ENCODE assay signal across 8 cellular contexts in genomic region chr2:218711550-218711929, GRCh38. TPM values are rescaled to one million over a fixed set of nuclear protein-coding genes. Genes with fewer than 3 reads are reported as not detected.
DNase-seq lines count a peak whose midpoint lies in the region; ATAC-seq and TF ChIP-seq lines count a peak whose summit lies in the region.

No MANE protein-coding gene starts in this region.

- peaks cover 36% of the 10 kb centered on the region for H3K79me2 ChIP-seq in KMS-11 (ENCODE audit: insufficient read depth, low read depth)

- H3K36me3 ChIP-seq in KMS-11 (ENCODE audit: insufficient read depth) (no peaks in the 10 kb centered on the region), mucosa of stomach (ENCODE audit: control insufficient read depth, insufficient read depth, low read length) (no peaks in the 10 kb centered on the region)

- no peaks in the 10 kb centered on the region for H3K9me3 ChIP-seq in mucosa of stomach (ENCODE audit: control insufficient read depth, low read length)

- H3K4me3 ChIP-seq in KMS-11 (IDR thresholded peaks at IDR 0.05; ENCODE audit: insufficient read depth, low read depth, low read length) (peak overlapping the region; percentile 84), mucosa of stomach (ENCODE audit: low read length) (peak overlapping the region; percentile 51)

- H3K27me3 Mint-ChIP-seq in CD14-positive monocyte (ENCODE audit: low read depth in 3 of 3): peaks cover 0 to 4% (median 4%) of the 10 kb centered on the region in 3 donors
- no peaks in the 10 kb centered on the region for H3K27me3 Mint-ChIP-seq in central memory CD8-positive, alpha-beta T cell

- H3K36me3 Mint-ChIP-seq in CD14-positive monocyte: peaks cover 5 to 8% of the 10 kb centered on the region in 2 donors
- H3K36me3 Mint-ChIP-seq in central memory CD8-positive, alpha-beta T cell (ENCODE audit: insufficient read depth): peaks cover 10% of the 10 kb centered on the region

- H4K20me1 ChIP-seq in KMS-11 (ENCODE audit: insufficient read depth): no peaks in the 10 kb centered on the region

- intact Hi-C loops in CD14-positive monocyte (cut with micrococcal nuclease): loop anchor here (2.0 to 5.0 kb wide), 2 partner anchors 15 to 136 kb away; no protein-coding TSS in a partner anchor

- DNase-seq in CD14-positive monocyte (ENCODE audit: low spot score): no peak
- no peak for DNase-seq in central memory CD8-positive, alpha-beta T cell (ENCODE audit: low spot score in 2 of 2)
- DNase-seq in NCI-H2107 (lab: John Stamatoyannopoulos, UW): no peak
- DNase-seq in NCI-H345 treated with DMSO at 0.1 percent for 48 hours (lab: John Stamatoyannopoulos, UW; ENCODE audit: unreplicated experiment): no peak
- DNase-seq in GM10248 (ENCODE audit: extremely low spot score): no peak

- H3K9me3 Mint-ChIP-seq in CD14-positive monocyte: peaks cover 0 to 3% (median 0%) of the 10 kb centered on the region in 7 donors
- no peaks in the 10 kb centered on the region for H3K9me3 Mint-ChIP-seq in central memory CD8-positive, alpha-beta T cell

- peaks cover 43% of the 10 kb centered on the region for H3K4me1 Mint-ChIP-seq in CD14-positive monocyte
- H3K4me1 Mint-ChIP-seq in central memory CD8-positive, alpha-beta T cell: peaks cover 20% of the 10 kb centered on the region

- H3K27me3 ChIP-seq in KMS-11 (ENCODE audit: insufficient read depth, low read depth): no peaks in the 10 kb centered on the region
- H3K27me3 ChIP-seq in mucosa of stomach (ENCODE audit: control insufficient read depth, insufficient read depth, low read length): no peaks in the 10 kb centered on the region

- peaks cover 48% of the 10 kb centered on the region for H3K4me1 ChIP-seq in KMS-11 (ENCODE audit: low read depth, poor library complexity, severe bottlenecking)
- H3K4me1 ChIP-seq in mucosa of stomach (ENCODE audit: control insufficient read depth, insufficient read depth, low read length): peaks cover 20% of the 10 kb centered on the region

- peak overlapping the region; percentile 79 for H3K4me2 ChIP-seq in KMS-11

- TF ChIP-seq CTCF in CD14-positive monocyte (IDR thresholded peaks at IDR 0.05) (no peak), KMS-11 (conservative IDR thresholded peaks at IDR 0.05; ENCODE audit: low read depth, low read length) (no peak), GM10248 (IDR thresholded peaks at IDR 0.05; ENCODE audit: control extremely low read depth, extremely low read depth, low read depth, missing control alignments) (no peak)

- H3K9ac ChIP-seq in KMS-11 (peak overlapping the region; percentile 75), mucosa of stomach (ENCODE audit: low read length) (peak overlapping the region; percentile 85)

- no peak for ATAC-seq in central memory CD8-positive, alpha-beta T cell (replicated peaks; ENCODE audit: extremely low read depth, poor library complexity, severe bottlenecking)
- ATAC-seq in GM21515 (IDR thresholded peaks at IDR 0.05; ENCODE audit: unreplicated experiment): no peak

- peak overlapping the region; percentile 89 to 93 for H3K4me3 Mint-ChIP-seq in CD14-positive monocyte
- peak overlapping the region; percentile 88 for H3K4me3 Mint-ChIP-seq in central memory CD8-positive, alpha-beta T cell

- CTCF ChIA-PET in GM10248 (lab: Yijun Ruan, JAX): interaction anchor here (0.9 to 3.0 kb wide), 12 partner anchors 10 to 137 kb away, joined by 3 to 39 read pairs (median 4); partner anchors contain the start of genes BCS1L and ZNF142

- H2AFZ ChIP-seq in KMS-11 (ENCODE audit: low read depth): peak overlapping the region; percentile 86; the same call in 1 of the 2 replicates

- POLR2A ChIA-PET in GM10248 (lab: Yijun Ruan, JAX): no interaction called here

- H3K27ac ChIP-seq in KMS-11: 0 out of 2 replicates have a peak overlapping the region, but pooled peaks have one; percentile 59

- peak overlapping the region; percentile 93 to 98 (median 96) for H3K27ac Mint-ChIP-seq in CD14-positive monocyte
- H3K27ac Mint-ChIP-seq in central memory CD8-positive, alpha-beta T cell (ENCODE audit: low read depth): peak overlapping the region; percentile 95

RNA-seq across cellular contexts. Expression of gene TTLL4, which starts 0.9 kb away (rescaled TPM):
- polyA plus RNA-seq in CD14-positive monocyte: 10 to 100 TPM; 13.5 to 16.3 TPM

RNA-seq across cellular contexts. Expression of gene STK36, which starts 39.7 kb away (rescaled TPM):
- polyA plus RNA-seq in CD14-positive monocyte: 1 to 10 TPM; 1.3 to 3.3 TPM

RNA-seq across cellular contexts. Expression of gene RNF25, which starts 39.7 kb away (rescaled TPM):
- 10 to 100 TPM; 10.7 to 12.9 TPM for polyA plus RNA-seq in CD14-positive monocyte

RNA-seq across cellular contexts. Expression of gene BCS1L, which starts 52.1 kb away (rescaled TPM):
- polyA plus RNA-seq in CD14-positive monocyte: 10 to 100 TPM; 10.5 to 12.3 TPM

RNA-seq across cellular contexts. Expression of gene ZNF142, which starts 52.1 kb away (rescaled TPM):
- polyA plus RNA-seq in CD14-positive monocyte: 1 to 10 TPM in 1 of 2 donors, under 1 TPM in 1; 0.72 to 3.3 TPM
